ENCODE assay signal across 8 cellular contexts in genomic region chrX:140141444-140142029, GRCh38.
DNase-seq lines count a peak whose midpoint lies in the region; ATAC-seq, FAIRE-seq and TF ChIP-seq lines count a peak whose summit lies in the region.

No MANE protein-coding gene starts in this region.

- CTCF ChIA-PET in A549 (lab: Yijun Ruan, JAX): interaction anchor here (0.6 to 2.1 kb wide), 13 partner anchors 9 to 1384 kb away, joined by 3 to 15 read pairs (median 4); no protein-coding TSS in a partner anchor

- TF ChIP-seq POLR2A in A549 (IDR thresholded peaks at IDR 0.05; ENCODE audit: low read length): no peak

- POLR2A ChIA-PET in A549 (lab: Yijun Ruan, JAX): no interaction called here

- TF ChIP-seq CTCF in A549 (IDR thresholded peaks at IDR 0.05) (peak; percentile 50), lung (IDR thresholded peaks at IDR 0.05; ENCODE audit: control extremely low read depth, extremely low read depth) (peak; percentile 10)

- 1% methylated on average over 5 of the region's 5 CpGs for WGBS in A549 (ENCODE audit: missing lambda C conversion rate)
- 0 to 4% methylated on average over 5 of the region's 5 CpGs for WGBS in lung, 2 donors

- TF ChIP-seq RAD21 in A549 (conservative IDR thresholded peaks at IDR 0.05 in 1 of 2, IDR thresholded peaks at IDR 0.05 in 1 of 2): peak; percentile 38 to 45

- H3K9me3 ChIP-seq in A549 (no peaks in the 10 kb centered on the region), lung (ENCODE audit: control insufficient read depth in 2 of 2, insufficient read depth in 1 of 2, low read length in 1 of 2) (no peaks in the 10 kb centered on the region)

- no peak overlapping the region for H3K4me2 ChIP-seq in A549

- ATAC-seq in A549 (peak in 1 of 2 experiments; percentile 63; a peak in 2 of 6 replicates), HG02642 (IDR thresholded peaks at IDR 0.05; ENCODE audit: poor library complexity, unreplicated experiment) (peak; percentile 58), lung (ENCODE audit: insufficient read depth, low FRiP score) (no peak), HG02571 (IDR thresholded peaks at IDR 0.05; ENCODE audit: unreplicated experiment) (no peak)

- TF ChIP-seq EP300 in A549 (IDR thresholded peaks at IDR 0.05): no peak

- no peaks in the 10 kb centered on the region for H3K36me3 ChIP-seq in lung (ENCODE audit: control insufficient read depth in 2 of 2, insufficient read depth in 2 of 2, low read length in 2 of 2)

- no peaks in the 10 kb centered on the region for H3K4me1 ChIP-seq in A549
- H3K4me1 ChIP-seq in lung (ENCODE audit: control insufficient read depth in 2 of 2, insufficient read depth in 2 of 2, low read length in 2 of 2): no peaks in the 10 kb centered on the region

- DNase-seq in A549 (ENCODE audit: low read depth in 1 of 2, low spot score in 1 of 2) (peak; percentile 7 to 35), EH (ENCODE audit: low read depth) (peak; percentile 9), NCI-H82 treated with DMSO at 0.1 percent for 48 hours (lab: John Stamatoyannopoulos, UW; ENCODE audit: unreplicated experiment) (peak; percentile 0), lung (ENCODE audit: low spot score) (peak; percentile 42), NCI-H2081 treated with DMSO at 0.1 percent for 48 hours (lab: John Stamatoyannopoulos, UW) (no peak)
- DNase-seq in central memory CD4-positive, alpha-beta T cell: peak; percentile 17

- H3K27ac ChIP-seq in A549: no peak overlapping the region
- no peak overlapping the region for H3K27ac ChIP-seq in lung (ENCODE audit: low read depth in 1 of 2, low read length in 1 of 2)

- no peak for FAIRE-seq in A549 (lab: Jason Lieb, UNC)

- H3K27me3 ChIP-seq in lung (ENCODE audit: control insufficient read depth, insufficient read depth): peaks cover 9% of the 10 kb centered on the region

- no peak overlapping the region for H3K4me3 ChIP-seq in A549
- no peak overlapping the region for H3K4me3 ChIP-seq in lung

TF ChIP-seq in A549, 52 proteins besides CTCF, POLR2A, EP300 and RAD21:
- TF ChIP-seq SMC3 (IDR thresholded peaks at IDR 0.05): peak; percentile 65; the same call in 2 of the 3 replicates
- TF ChIP-seq REST (IDR thresholded peaks at IDR 0.05): no peak
